20 cellular contexts compared by ENCODE assay signal in genomic region chr1:223338811-223339746, GRCh38. TPM values are rescaled to one million over a fixed set of nuclear protein-coding genes. Genes with fewer than 3 reads are reported as not detected.
DNase-seq lines count a peak whose midpoint lies in the region; ATAC-seq lines count a peak whose summit lies in the region.
"Had no signal": no experiment of that assay in that cellular context is flagged by ENCODE, and none has a peak within 500 bp of the region (broad histone marks: within the 10 kb centered on the region; RNA-seq: fewer than 3 reads in every experiment).

No MANE protein-coding gene starts in this region.

- H3K36me3 Mint-ChIP-seq in natural killer cell treated with Interleukin-12 subunit alpha and Interleukin-12 subunit beta and Interleukin-15 and Interleukin-18, amount 100 ng/mL, for 72 hours = no peaks in the 10 kb centered on the region

- peaks cover 18 to 32% of the 10 kb centered on the region in 2 donors for H3K27me3 Mint-ChIP-seq in natural killer cell treated with Interleukin-12 subunit alpha and Interleukin-12 subunit beta and Interleukin-15 and Interleukin-18, amount 100 ng/mL, for 72 hours

- no peaks in the 10 kb centered on the region for H3K4me1 Mint-ChIP-seq in natural killer cell treated with Interleukin-12 subunit alpha and Interleukin-12 subunit beta and Interleukin-15 and Interleukin-18, amount 100 ng/mL, for 72 hours (ENCODE audit: low read depth in 2 of 2)

- no peak for ATAC-seq in HG02973 (IDR thresholded peaks at IDR 0.05; ENCODE audit: unreplicated experiment)
- ATAC-seq in natural killer cell treated with Interleukin-12 subunit alpha and Interleukin-12 subunit beta and Interleukin-15 and Interleukin-18, amount 100 ng/mL, for 72 hours = no peak
- ATAC-seq: gastrocnemius medialis, HCT116, left lobe of liver, mucosa of descending colon had no signal

- H3K27ac Mint-ChIP-seq in natural killer cell treated with Interleukin-12 subunit alpha and Interleukin-12 subunit beta and Interleukin-15 and Interleukin-18, amount 100 ng/mL, for 72 hours = no peak overlapping the region

- no peaks in the 10 kb centered on the region for H3K9me3 Mint-ChIP-seq in natural killer cell treated with Interleukin-12 subunit alpha and Interleukin-12 subunit beta and Interleukin-15 and Interleukin-18, amount 100 ng/mL, for 72 hours

- no peak overlapping the region for H3K4me3 Mint-ChIP-seq in natural killer cell treated with Interleukin-12 subunit alpha and Interleukin-12 subunit beta and Interleukin-15 and Interleukin-18, amount 100 ng/mL, for 72 hours

- peak; percentile 29 for DNase-seq in GM03348 (ENCODE audit: low spot score)
- peak; percentile 47 for DNase-seq in amniotic epithelial cell (ENCODE audit: low read depth)
- DNase-seq in glomerular visceral epithelial cell (ENCODE audit: extremely low spot score) = peak; percentile 60
- DNase-seq in pons (ENCODE audit: low spot score) = peak; percentile 28
- no peak for DNase-seq in NCI-H1417 treated with DMSO at 0.1 percent for 48 hours (lab: John Stamatoyannopoulos, UW)
- DNase-seq in natural killer cell treated with Interleukin-12 subunit alpha and Interleukin-12 subunit beta and Interleukin-15 and Interleukin-18, amount 100 ng/mL, for 72 hours (ENCODE audit: low spot score) = no peak
- DNase-seq: activated CD4-positive, alpha-beta T cell treated with anti-CD3 and anti-CD28 coated beads for 1 hour; activated CD8-positive, alpha-beta memory T cell treated with anti-CD3 and anti-CD28 coated beads, Interleukin-2, amount 50 U/mL, for 4 hours; activated effector memory CD4-positive, alpha-beta T cell treated with Interleukin-2 at 50 U/mL for 16 hours; AML-193; amniotic stem cell; gastrocnemius medialis; mucosa of descending colon; NCI-H1048; NCI-H748 treated with DMSO at 0.1 percent for 48 hours; occipital lobe; T-helper 9 cell had no signal

RNA-seq across cellular contexts. Expression of gene SUSD4, which starts 24.9 kb away (rescaled TPM):
- total RNA-seq in natural killer cell treated with Interleukin-12 subunit alpha and Interleukin-12 subunit beta and Interleukin-15 and Interleukin-18, amount 100 ng/mL, for 72 hours = not detected

RNA-seq across cellular contexts. Expression of gene CCDC185, which starts 54.1 kb away (rescaled TPM):
- total RNA-seq in natural killer cell treated with Interleukin-12 subunit alpha and Interleukin-12 subunit beta and Interleukin-15 and Interleukin-18, amount 100 ng/mL, for 72 hours = not detected
- total RNA-seq: gastrocnemius medialis, left lobe of liver, mucosa of descending colon, occipital lobe had no signal

Comparison
In these comparisons a context has a peak if more than half of its experiments do, and no peak if none do; other contexts are left out.
1. DNase-seq: peak in GM03348 (single experiment), amniotic epithelial cell (single experiment), glomerular visceral epithelial cell (single experiment) and pons (single experiment); none in NCI-H1417 treated with DMSO at 0.1 percent for 48 hours (single experiment) and natural killer cell treated with Interleukin-12 subunit alpha and Interleukin-12 subunit beta and Interleukin-15 and Interleukin-18, amount 100 ng/mL, for 72 hours (single experiment).